37 cellular contexts compared by ENCODE assay signal in genomic region chr9:93941493-93941892, GRCh38. TPM values are rescaled to one million over a fixed set of nuclear protein-coding genes. Genes with fewer than 3 reads are reported as not detected.
"Had no signal": no experiment of that assay in that cellular context is flagged by ENCODE, and none has a peak within 500 bp of the region (broad histone marks: within the 10 kb centered on the region; RNA-seq: fewer than 3 reads in every experiment).

No MANE protein-coding gene starts in this region.

- ATAC-seq: activated CD4-positive, CD25-positive, alpha-beta regulatory T cell treated with anti-CD3 and anti-CD28 coated beads, Interleukin-2, amount 50 U/mL, for 24 hours; pancreas; sciatic nerve; stimulated activated naive B cell treated with anti-CD40 and anti-IgM and Interleukin-4, amounts not matched to agents 10 μg/mL and 1 μg/mL and 100 μg/mL, for 72 hours had no signal

- DNase-seq: activated CD4-positive, alpha-beta memory T cell treated with anti-CD3 and anti-CD28 coated beads, Interleukin-2, amount 10 ng/mL, durations not matched to agents 7 days and 5 days; activated CD4-positive, alpha-beta T cell treated with anti-CD3 and anti-CD28 coated beads, Interleukin-2, amount 10 ng/mL, durations not matched to agents 24 days and 14 days; activated CD8-positive, alpha-beta memory T cell treated with anti-CD3 and anti-CD28 coated beads, Interleukin-2, amount 50 U/mL, for 48 hours; activated effector memory CD4-positive, alpha-beta T cell treated with Interleukin-2 at 50 U/mL for 16 hours; activated naive CD4-positive, alpha-beta T cell treated with anti-CD3 and anti-CD28 coated beads for 36 hours; activated naive CD8-positive, alpha-beta T cell treated with anti-CD3 and anti-CD28 coated beads, Interleukin-2, amount 10 ng/mL, durations not matched to agents 7 days and 5 days; amniotic stem cell; brain microvascular endothelial cell; dorsolateral prefrontal cortex; effector memory CD4-positive, alpha-beta T cell; foreskin fibroblast; head of caudate nucleus; hippocampal formation; naive B cell; nephron progenitor cell; retina; small intestine; stimulated activated CD4-positive, alpha-beta T cell treated with anti-CD3 and anti-CD28 coated beads, Interleukin-1b, Interleukin-23, amount 100 ng/mL, for 48 hours; stimulated activated CD4-positive, alpha-beta T cell treated with anti-CD3 and anti-CD28 coated beads, Interleukin-4, amount 100 ng/mL, for 4 hours; stimulated activated naive B cell treated with anti-CD40 and anti-IgM and Interleukin-4, amounts not matched to agents 10 μg/mL and 1 μg/mL and 100 μg/mL, for 72 hours; T-helper 9 cell; WERI-Rb-1 had no signal

- H3K36me3 Mint-ChIP-seq: activated naive CD8-positive, alpha-beta T cell treated with anti-CD3 and anti-CD28 coated beads, Interleukin-2, amount 10 ng/mL, durations not matched to agents 7 days and 5 days; mesothelial cell of epicardium had no signal

- H3K9me3 Mint-ChIP-seq: activated CD4-positive, alpha-beta memory T cell treated with anti-CD3 and anti-CD28 coated beads, Interleukin-2, amount 10 ng/mL, durations not matched to agents 7 days and 5 days; activated CD4-positive, alpha-beta T cell treated with anti-CD3 and anti-CD28 coated beads, Interleukin-2, amount 10 ng/mL, durations not matched to agents 24 days and 14 days; activated naive CD4-positive, alpha-beta T cell treated with anti-CD3 and anti-CD28 coated beads for 36 hours; activated naive CD8-positive, alpha-beta T cell treated with anti-CD3 and anti-CD28 coated beads, Interleukin-2, amount 10 ng/mL, durations not matched to agents 7 days and 5 days; mesothelial cell of epicardium had no signal

- H3K9me3 ChIP-seq: neutrophil, pancreas, prostate gland had no signal

- H3K27ac Mint-ChIP-seq: activated CD4-positive, alpha-beta memory T cell treated with anti-CD3 and anti-CD28 coated beads, Interleukin-2, amount 10 ng/mL, durations not matched to agents 7 days and 5 days; activated CD4-positive, alpha-beta T cell treated with anti-CD3 and anti-CD28 coated beads, Interleukin-2, amount 10 ng/mL, durations not matched to agents 24 days and 14 days; activated naive CD4-positive, alpha-beta T cell treated with anti-CD3 and anti-CD28 coated beads for 36 hours; activated naive CD8-positive, alpha-beta T cell treated with anti-CD3 and anti-CD28 coated beads, Interleukin-2, amount 10 ng/mL, durations not matched to agents 7 days and 5 days; mesothelial cell of epicardium; naive B cell; nephron progenitor cell; stimulated activated naive B cell treated with anti-CD40 and anti-IgM and Interleukin-4, amounts not matched to agents 10 μg/mL and 1 μg/mL and 100 μg/mL, for 72 hours had no signal

- H3K4me3 Mint-ChIP-seq: activated CD4-positive, alpha-beta memory T cell treated with anti-CD3 and anti-CD28 coated beads, Interleukin-2, amount 10 ng/mL, durations not matched to agents 7 days and 5 days; activated CD4-positive, alpha-beta T cell treated with anti-CD3 and anti-CD28 coated beads, Interleukin-2, amount 10 ng/mL, durations not matched to agents 24 days and 14 days; activated naive CD4-positive, alpha-beta T cell treated with anti-CD3 and anti-CD28 coated beads for 36 hours; activated naive CD8-positive, alpha-beta T cell treated with anti-CD3 and anti-CD28 coated beads, Interleukin-2, amount 10 ng/mL, durations not matched to agents 7 days and 5 days; mesothelial cell of epicardium; naive B cell; nephron progenitor cell; stimulated activated naive B cell treated with anti-CD40 and anti-IgM and Interleukin-4, amounts not matched to agents 10 μg/mL and 1 μg/mL and 100 μg/mL, for 72 hours had no signal

RNA-seq across cellular contexts. Expression of gene BARX1, which starts 13.7 kb away (rescaled TPM):
- total RNA-seq: cerebellum; epithelial cell of proximal tubule; fibroblast of lung; kidney epithelial cell; lower leg skin; mesothelial cell of epicardium; sciatic nerve; T-helper 1 cell treated with Interleukin-12 subunit alpha and Interleukin-12 subunit beta and Interleukin-4 antibody, amounts not matched to agents 30 ng/mL and 1 ng/mL, for 36 hours; temporal lobe; tibial nerve; ureter had no signal
